In the genomic region with DNA sequence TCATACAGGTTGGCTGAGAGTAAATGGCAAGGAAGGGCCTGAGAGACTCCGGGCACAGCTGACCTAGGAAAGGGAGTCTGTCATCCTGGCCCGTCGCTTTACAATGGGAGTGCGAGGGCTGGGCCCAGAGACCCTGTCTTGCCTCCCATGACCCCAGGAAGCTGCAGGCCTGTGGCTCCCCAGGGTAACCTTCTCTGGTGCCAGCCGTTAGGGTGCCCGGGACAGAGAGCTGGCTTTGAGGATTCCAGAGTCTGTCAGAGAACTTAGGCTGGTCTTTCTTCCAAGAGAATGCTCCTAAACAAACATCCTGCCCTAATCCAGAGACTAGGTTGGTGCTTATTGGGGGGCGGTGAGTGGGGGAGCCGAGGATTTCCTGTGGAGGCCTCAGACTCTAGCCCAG, we compare ENCODE assay signal across 19 cellular contexts. TPM values are rescaled to one million over a fixed set of nuclear protein-coding genes. Genes with fewer than 3 reads are reported as not detected.
A peak's percentile ranks its signal among the peaks of the same experiment; 100 is the strongest.
DNase-seq lines count a peak whose midpoint lies in the region; ATAC-seq, FAIRE-seq and TF ChIP-seq lines count a peak whose summit lies in the region.
"Had no signal": no experiment of that assay in that cellular context is flagged by ENCODE, and none has a peak within 500 bp of the region (broad histone marks: within the 10 kb centered on the region; RNA-seq: fewer than 3 reads in every experiment).

No MANE protein-coding gene starts in this region.

- ATAC-seq in left ventricle myocardium superior = no peak
- ATAC-seq in upper lobe of left lung (ENCODE audit: low FRiP score in 2 of 2) = no peak
- ATAC-seq: activated CD8-positive, alpha-beta T cell treated with anti-CD3 and anti-CD28 coated beads, Interleukin-2, amount 10 ng/mL, durations not matched to agents 7 days and 5 days; SK-N-SH treated with all-trans-retinoic acid at 6 μM for 48 hours; stimulated activated effector memory CD8-positive, alpha-beta T cell treated with anti-CD3 and anti-CD28 coated beads, Interleukin-12 subunit alpha, Interleukin-12 subunit beta, amount 100 ng/mL, for 72 hours had no signal

- no peak for FAIRE-seq in endothelial cell of umbilical vein (lab: Jason Lieb, UNC)
- FAIRE-seq: astrocyte, small intestine, TTC549 had no signal

- H3K27ac ChIP-seq in right atrium auricular region = peak overlapping the region; percentile 47 to 66
- peak overlapping the region; percentile 75 for H3K27ac ChIP-seq in endothelial cell of umbilical vein (ENCODE audit: insufficient read depth, low read depth, low read length)
- H3K27ac ChIP-seq in neural progenitor cell = no peak overlapping the region
- H3K27ac ChIP-seq in upper lobe of left lung = peak overlapping the region; percentile 77 to 90 (median 89)

- no peaks in the 10 kb centered on the region for H3K9me3 Mint-ChIP-seq in neural progenitor cell
- H3K9me3 Mint-ChIP-seq: stimulated activated effector memory CD8-positive, alpha-beta T cell treated with anti-CD3 and anti-CD28 coated beads, Interleukin-12 subunit alpha, Interleukin-12 subunit beta, amount 100 ng/mL, for 72 hours had no signal

- H3K27me3 ChIP-seq in right atrium auricular region (no peaks in the 10 kb centered on the region), endothelial cell of umbilical vein (ENCODE audit: control insufficient read depth in 2 of 2, insufficient read depth in 2 of 2, low read length in 2 of 2) (no peaks in the 10 kb centered on the region), neural progenitor cell (no peaks in the 10 kb centered on the region), upper lobe of left lung (no peaks in the 10 kb centered on the region)

- DNase-seq in right atrium auricular region (ENCODE audit: low spot score) = no peak
- DNase-seq in left ventricle myocardium superior = no peak
- DNase-seq in endothelial cell of umbilical vein (ENCODE audit: low read depth, low spot score) = no peak
- DNase-seq in neural progenitor cell (ENCODE audit: low spot score) = no peak
- peak in 1 of 2 donors; percentile 21 for DNase-seq in upper lobe of left lung
- DNase-seq in stimulated activated CD4-positive, alpha-beta T cell treated with anti-CD3 and anti-CD28 coated beads, Interleukin-4, amount 100 ng/mL, for 24 hours = no peak
- DNase-seq in hippocampal formation (lab: John Stamatoyannopoulos, UW) = no peak
- no peak for DNase-seq in CD1c-positive myeloid dendritic cell (ENCODE audit: extremely low spot score)
- DNase-seq: activated CD8-positive, alpha-beta T cell treated with anti-CD3 and anti-CD28 coated beads, Interleukin-2, amount 10 ng/mL, durations not matched to agents 7 days and 5 days; activated effector memory CD4-positive, alpha-beta T cell treated with Interleukin-2 at 50 U/mL for 16 hours; COR-L47; cortex of kidney; NCI-H2107; NCI-H69; small intestine had no signal

- H2AFZ ChIP-seq in endothelial cell of umbilical vein (ENCODE audit: low read depth, low read length) (peak overlapping the region; percentile 51), neural progenitor cell (replicated peaks) (no peak overlapping the region)

- no peak for TF ChIP-seq EP300 in upper lobe of left lung (IDR thresholded peaks at IDR 0.05)

- peaks cover 3% of the 10 kb centered on the region for H3K36me3 Mint-ChIP-seq in neural progenitor cell
- H3K36me3 Mint-ChIP-seq: stimulated activated effector memory CD8-positive, alpha-beta T cell treated with anti-CD3 and anti-CD28 coated beads, Interleukin-12 subunit alpha, Interleukin-12 subunit beta, amount 100 ng/mL, for 72 hours had no signal

- no peaks in the 10 kb centered on the region for H4K20me1 ChIP-seq in endothelial cell of umbilical vein (replicated peaks; ENCODE audit: control insufficient read depth, extremely low read depth, insufficient read depth, low read length)
- peaks cover 92% of the 10 kb centered on the region for H4K20me1 ChIP-seq in neural progenitor cell (ENCODE audit: low read depth)

- intact Hi-C loops in left ventricle myocardium superior (cut with micrococcal nuclease) = no loop called here
- intact Hi-C loops in endothelial cell of umbilical vein (cut with micrococcal nuclease) = loop anchor here (1.0 to 2.0 kb wide), 3 partner anchors 15 to 46 kb away; no protein-coding TSS in a partner anchor

- TSS peak; percentile 95 for BruUV-seq in endothelial cell of umbilical vein (replicated peaks; lab: Mats Ljungman, UMichigan)

- no peaks in the 10 kb centered on the region for H3K9me1 ChIP-seq in endothelial cell of umbilical vein (replicated peaks; ENCODE audit: control insufficient read depth, extremely low read depth, insufficient read depth, low read length)

- H3K4me1 ChIP-seq in right atrium auricular region (peaks cover 0 to 12% of the 10 kb centered on the region in 2 donors), endothelial cell of umbilical vein (ENCODE audit: control insufficient read depth, extremely low read depth, insufficient read depth, low read length) (peaks cover 23% of the 10 kb centered on the region), neural progenitor cell (peaks cover 26% of the 10 kb centered on the region), upper lobe of left lung (peaks cover 21 to 49% (median 32%) of the 10 kb centered on the region in 4 donors)

- H3K79me2 ChIP-seq in endothelial cell of umbilical vein (ENCODE audit: control insufficient read depth, insufficient read depth, low read length) (peaks cover 49% of the 10 kb centered on the region), neural progenitor cell (ENCODE audit: low read depth) (peaks cover 91% of the 10 kb centered on the region)

- H3K9me3 ChIP-seq in right atrium auricular region = no peaks in the 10 kb centered on the region
- no peaks in the 10 kb centered on the region for H3K9me3 ChIP-seq in endothelial cell of umbilical vein (replicated peaks; ENCODE audit: control insufficient read depth, insufficient read depth, low read length)
- no peaks in the 10 kb centered on the region for H3K9me3 ChIP-seq in neural progenitor cell (ENCODE audit: low read depth)
- H3K9me3 ChIP-seq in upper lobe of left lung = no peaks in the 10 kb centered on the region

- CTCF ChIA-PET in endothelial cell of umbilical vein (lab: Charles Lee) = interaction anchor here (0.8 to 1.6 kb wide), 4 partner anchors 10 to 51 kb away, joined by 3 to 7 read pairs (median 4); no protein-coding TSS in a partner anchor

- no peak overlapping the region for H3K4me3 Mint-ChIP-seq in neural progenitor cell
- H3K4me3 Mint-ChIP-seq: activated CD8-positive, alpha-beta T cell treated with anti-CD3 and anti-CD28 coated beads, Interleukin-2, amount 10 ng/mL, durations not matched to agents 7 days and 5 days; stimulated activated effector memory CD8-positive, alpha-beta T cell treated with anti-CD3 and anti-CD28 coated beads, Interleukin-12 subunit alpha, Interleukin-12 subunit beta, amount 100 ng/mL, for 72 hours had no signal

- H3K4me3 ChIP-seq in right atrium auricular region (no peak overlapping the region), endothelial cell of umbilical vein (replicated peaks in 1 of 3; ENCODE audit: insufficient read depth in 1 of 3, low read depth in 1 of 3, low read length in 3 of 3) (no peak overlapping the region), neural progenitor cell (no peak overlapping the region), upper lobe of left lung (no peak overlapping the region)

- H3K27me3 Mint-ChIP-seq in neural progenitor cell (ENCODE audit: insufficient read depth, low read depth) = peaks cover 6% of the 10 kb centered on the region

- dilution Hi-C loops in endothelial cell of umbilical vein (cut with MboI; ENCODE audit: extremely low pct_ligation_motif_present, low sequenced_read_pairs) = no loop called here

- TF ChIP-seq CTCF in right atrium auricular region (IDR thresholded peaks at IDR 0.05) = no peak
- no peak for TF ChIP-seq CTCF in endothelial cell of umbilical vein (IDR thresholded peaks at IDR 0.05; ENCODE audit: extremely low read depth in 1 of 2, insufficient read depth in 1 of 2, low read depth in 1 of 2, low read length in 2 of 2)
- TF ChIP-seq CTCF in neural progenitor cell (IDR thresholded peaks at IDR 0.05) = no peak
- TF ChIP-seq CTCF in upper lobe of left lung (IDR thresholded peaks at IDR 0.05) = no peak

- POLR2A ChIA-PET in endothelial cell of umbilical vein (lab: Charles Lee) = interaction anchor here (0.6 to 1.0 kb wide), 2 partner anchors 17 to 883 kb away, joined by 3 to 5 read pairs; no protein-coding TSS in a partner anchor

- peak overlapping the region; percentile 27 for H3K9ac ChIP-seq in endothelial cell of umbilical vein (replicated peaks; ENCODE audit: extremely low read depth, insufficient read depth, low read length)
- H3K9ac ChIP-seq in neural progenitor cell = no peak overlapping the region

- H3K4me1 Mint-ChIP-seq in neural progenitor cell = peaks cover 29% of the 10 kb centered on the region

- WGBS in upper lobe of left lung, 2 donors = 52 to 55% methylated on average over 8 of the region's 8 CpGs

- TF ChIP-seq POLR2A in endothelial cell of umbilical vein (IDR thresholded peaks at IDR 0.05; ENCODE audit: low read depth, low read length) (no peak), upper lobe of left lung (IDR thresholded peaks at IDR 0.05) (no peak)

- H3K4me2 ChIP-seq in endothelial cell of umbilical vein (ENCODE audit: insufficient read depth, low read length) (peak overlapping the region; percentile 41), neural progenitor cell (peak overlapping the region; percentile 41)

- H3F3A ChIP-seq in neural progenitor cell (ENCODE audit: low read depth) = peaks cover 7% of the 10 kb centered on the region

- no peaks in the 10 kb centered on the region for H3K36me3 ChIP-seq in right atrium auricular region
- H3K36me3 ChIP-seq in endothelial cell of umbilical vein (ENCODE audit: control insufficient read depth in 2 of 2, extremely low read depth in 1 of 2, insufficient read depth in 2 of 2, low read length in 2 of 2) = no peaks in the 10 kb centered on the region
- H3K36me3 ChIP-seq in neural progenitor cell = no peaks in the 10 kb centered on the region
- H3K36me3 ChIP-seq in upper lobe of left lung = no peaks in the 10 kb centered on the region

- no peak overlapping the region for H3K27ac Mint-ChIP-seq in neural progenitor cell
- H3K27ac Mint-ChIP-seq: activated CD8-positive, alpha-beta T cell treated with anti-CD3 and anti-CD28 coated beads, Interleukin-2, amount 10 ng/mL, durations not matched to agents 7 days and 5 days; stimulated activated effector memory CD8-positive, alpha-beta T cell treated with anti-CD3 and anti-CD28 coated beads, Interleukin-12 subunit alpha, Interleukin-12 subunit beta, amount 100 ng/mL, for 72 hours had no signal

RNA-seq across cellular contexts. Expression of a gene that starts 18.5 kb away (rescaled TPM):
- total RNA-seq in right atrium auricular region (1 to 10 TPM; 3.4 to 5.2 TPM), left ventricle myocardium superior (6.1 TPM), endothelial cell of umbilical vein (31.8 and 32.4 TPM in 2 replicates), neural progenitor cell (ENCODE audit: low replicate concordance) (14.9 and 29.6 TPM in 2 replicates), upper lobe of left lung (10 to 100 TPM; 26.0 to 51.3 (median 44.5) TPM)
- 8.9 and 9.2 TPM in 2 replicates for polyA plus RNA-seq in endothelial cell of umbilical vein
- 7.3 and 7.6 TPM in 2 replicates for polyA plus RNA-seq in endothelial cell of umbilical vein (2011; cell fraction: cytosol; rRNA removed)
- 14.7 and 15.4 TPM in 2 replicates for polyA plus RNA-seq in endothelial cell of umbilical vein (2011; cell fraction: nucleus; rRNA removed)
- polyA plus RNA-seq in endothelial cell of umbilical vein (2012) = 13.5 and 14.2 TPM in 2 replicates
- 13.1 and 14.1 TPM in 2 replicates for polyA minus RNA-seq in endothelial cell of umbilical vein
- 5.4 TPM for polyA minus RNA-seq in endothelial cell of umbilical vein (2011; cell fraction: cytosol; rRNA and poly(A)+ RNA removed)
- 11.5 and 14.6 TPM in 2 replicates for polyA minus RNA-seq in endothelial cell of umbilical vein (2011; cell fraction: nucleus; rRNA and poly(A)+ RNA removed)
